ENCODE assay signal across 10 cellular contexts in genomic region chr22:20520093-20520511, GRCh38. TPM values are rescaled to one million over a fixed set of nuclear protein-coding genes. Genes with fewer than 3 reads are reported as not detected.
DNase-seq lines count a peak whose midpoint lies in the region; ATAC-seq and TF ChIP-seq lines count a peak whose summit lies in the region.
"Had no signal": no experiment of that assay in that cellular context is flagged by ENCODE, and none has a peak within 500 bp of the region (broad histone marks: within the 10 kb centered on the region; RNA-seq: fewer than 3 reads in every experiment).

No MANE protein-coding gene starts in this region.

- no peak overlapping the region for H3K4me3 ChIP-seq in dorsolateral prefrontal cortex
- H3K4me3 ChIP-seq: uterus had no signal

- peak overlapping the region; percentile 86 for H3K27ac Mint-ChIP-seq in activated CD8-positive, alpha-beta T cell treated with anti-CD3 and anti-CD28 coated beads, Interleukin-2, amount 10 ng/mL, durations not matched to agents 7 days and 5 days
- peak overlapping the region; percentile 80 for H3K27ac Mint-ChIP-seq in stimulated activated naive CD8-positive, alpha-beta T cell treated with anti-CD3 and anti-CD28 coated beads, Interleukin-15, Interleukin-2, amounts not matched to agents 100 ng/mL and 50 ng/mL, for 24 hours
- H3K27ac Mint-ChIP-seq: B cell had no signal

- peaks cover 81% of the 10 kb centered on the region for H3K4me1 Mint-ChIP-seq in activated T-cell treated with anti-CD3 and anti-CD28 coated beads, Interleukin-2, amount 50 U/mL, for 4 hours (ENCODE audit: low read depth)
- peaks cover 73% of the 10 kb centered on the region for H3K4me1 Mint-ChIP-seq in activated CD8-positive, alpha-beta T cell treated with anti-CD3 and anti-CD28 coated beads, Interleukin-2, amount 10 ng/mL, durations not matched to agents 7 days and 5 days (ENCODE audit: low read depth)
- peaks cover 83% of the 10 kb centered on the region for H3K4me1 Mint-ChIP-seq in stimulated activated naive CD8-positive, alpha-beta T cell treated with anti-CD3 and anti-CD28 coated beads, Interleukin-15, Interleukin-2, amounts not matched to agents 100 ng/mL and 50 ng/mL, for 24 hours (ENCODE audit: low read depth)

- H3K27me3 Mint-ChIP-seq in activated T-cell treated with anti-CD3 and anti-CD28 coated beads, Interleukin-2, amount 50 U/mL, for 4 hours (ENCODE audit: low read depth): no peaks in the 10 kb centered on the region
- H3K27me3 Mint-ChIP-seq in activated CD8-positive, alpha-beta T cell treated with anti-CD3 and anti-CD28 coated beads, Interleukin-2, amount 10 ng/mL, durations not matched to agents 7 days and 5 days (ENCODE audit: low read depth): no peaks in the 10 kb centered on the region
- no peaks in the 10 kb centered on the region for H3K27me3 Mint-ChIP-seq in stimulated activated naive CD8-positive, alpha-beta T cell treated with anti-CD3 and anti-CD28 coated beads, Interleukin-15, Interleukin-2, amounts not matched to agents 100 ng/mL and 50 ng/mL, for 24 hours
- H3K27me3 Mint-ChIP-seq: B cell had no signal

- POLR2A ChIA-PET in activated CD8-positive, alpha-beta T cell treated with anti-CD3 and anti-CD28 coated beads, Interleukin-2, amount 10 ng/mL, durations not matched to agents 7 days and 5 days (lab: Charles Lee): interaction anchor here (1.2 kb wide), 1 partner anchor 11 kb away, joined by 4 read pairs; no protein-coding TSS in a partner anchor

- H3K4me3 Mint-ChIP-seq in activated T-cell treated with anti-CD3 and anti-CD28 coated beads, Interleukin-2, amount 50 U/mL, for 4 hours: no peak overlapping the region
- no peak overlapping the region for H3K4me3 Mint-ChIP-seq in activated CD8-positive, alpha-beta T cell treated with anti-CD3 and anti-CD28 coated beads, Interleukin-2, amount 10 ng/mL, durations not matched to agents 7 days and 5 days
- peak overlapping the region; percentile 50 for H3K4me3 Mint-ChIP-seq in stimulated activated naive CD8-positive, alpha-beta T cell treated with anti-CD3 and anti-CD28 coated beads, Interleukin-15, Interleukin-2, amounts not matched to agents 100 ng/mL and 50 ng/mL, for 24 hours
- H3K4me3 Mint-ChIP-seq: B cell had no signal

- H3K27ac ChIP-seq in dorsolateral prefrontal cortex: peak overlapping the region in 6 of 59 donors; percentile 3 to 63 (median 36)

- no peaks in the 10 kb centered on the region for H3K27me3 ChIP-seq in dorsolateral prefrontal cortex
- H3K27me3 ChIP-seq: uterus had no signal

- H3K36me3 Mint-ChIP-seq in activated T-cell treated with anti-CD3 and anti-CD28 coated beads, Interleukin-2, amount 50 U/mL, for 4 hours (ENCODE audit: insufficient read depth): peaks cover 20% of the 10 kb centered on the region
- peaks cover 53% of the 10 kb centered on the region for H3K36me3 Mint-ChIP-seq in activated CD8-positive, alpha-beta T cell treated with anti-CD3 and anti-CD28 coated beads, Interleukin-2, amount 10 ng/mL, durations not matched to agents 7 days and 5 days (ENCODE audit: low read depth)
- peaks cover 56% of the 10 kb centered on the region for H3K36me3 Mint-ChIP-seq in stimulated activated naive CD8-positive, alpha-beta T cell treated with anti-CD3 and anti-CD28 coated beads, Interleukin-15, Interleukin-2, amounts not matched to agents 100 ng/mL and 50 ng/mL, for 24 hours (ENCODE audit: low read depth)

- peak; percentile 48 for DNase-seq in activated T-cell treated with anti-CD3 and anti-CD28 coated beads, Interleukin-2, amount 50 U/mL, for 4 hours
- no peak for DNase-seq in activated T-cell treated with anti-CD3 and anti-CD28 coated beads for 4 hours
- no peak for DNase-seq in activated CD8-positive, alpha-beta T cell treated with anti-CD3 and anti-CD28 coated beads, Interleukin-2, amount 10 ng/mL, durations not matched to agents 7 days and 5 days
- DNase-seq in foreskin melanocyte: peak; percentile 100
- no peak for DNase-seq in DMS53 treated with DMSO at 0.1 percent for 48 hours (lab: John Stamatoyannopoulos, UW; ENCODE audit: unreplicated experiment)
- DNase-seq in dorsolateral prefrontal cortex: no peak
- DNase-seq: uterus had no signal

- peak; percentile 79 to 81 for ATAC-seq in activated T-cell treated with anti-CD3 and anti-CD28 coated beads, Interleukin-2, amount 50 U/mL, for 4 hours
- no peak for ATAC-seq in activated CD8-positive, alpha-beta T cell treated with anti-CD3 and anti-CD28 coated beads, Interleukin-2, amount 10 ng/mL, durations not matched to agents 7 days and 5 days
- no peak for ATAC-seq in GM18907 (IDR thresholded peaks at IDR 0.05; ENCODE audit: unreplicated experiment)

- no peak for TF ChIP-seq CTCF in dorsolateral prefrontal cortex (IDR thresholded peaks at IDR 0.05 in 54 of 56, conservative IDR thresholded peaks at IDR 0.05 in 2 of 56; ENCODE audit: low read depth in 1 of 56, partially characterized antibody in 56 of 56)

- intact Hi-C loops in dorsolateral prefrontal cortex (cut with DNase I): no loop called here

- H3K9me3 Mint-ChIP-seq in activated T-cell treated with anti-CD3 and anti-CD28 coated beads, Interleukin-2, amount 50 U/mL, for 4 hours: no peaks in the 10 kb centered on the region
- H3K9me3 Mint-ChIP-seq in activated CD8-positive, alpha-beta T cell treated with anti-CD3 and anti-CD28 coated beads, Interleukin-2, amount 10 ng/mL, durations not matched to agents 7 days and 5 days (ENCODE audit: insufficient read depth): no peaks in the 10 kb centered on the region
- H3K9me3 Mint-ChIP-seq in stimulated activated naive CD8-positive, alpha-beta T cell treated with anti-CD3 and anti-CD28 coated beads, Interleukin-15, Interleukin-2, amounts not matched to agents 100 ng/mL and 50 ng/mL, for 24 hours: no peaks in the 10 kb centered on the region

- CTCF ChIA-PET in activated CD8-positive, alpha-beta T cell treated with anti-CD3 and anti-CD28 coated beads, Interleukin-2, amount 10 ng/mL, durations not matched to agents 7 days and 5 days (lab: Charles Lee): no interaction called here

RNA-seq across cellular contexts. Expression of gene MED15, which starts 12.7 kb away (rescaled TPM):
- total RNA-seq in activated T-cell treated with anti-CD3 and anti-CD28 coated beads, Interleukin-2, amount 50 U/mL, for 4 hours: 10 to 100 TPM; 83.2 to 90.5 (median 84.0) TPM
- total RNA-seq in activated CD8-positive, alpha-beta T cell treated with anti-CD3 and anti-CD28 coated beads, Interleukin-2, amount 10 ng/mL, durations not matched to agents 7 days and 5 days: 100 to 1,000 TPM; 155 to 161 TPM
- 100 to 1,000 TPM in 79 of 120 experiments, 10 to 100 TPM in 41; 83.5 to 133 (median 106) TPM for total RNA-seq in dorsolateral prefrontal cortex

RNA-seq across cellular contexts. Expression of gene KLHL22, which starts 24.5 kb away (rescaled TPM):
- 1 to 10 TPM; 4.6 to 5.8 (median 5.7) TPM for total RNA-seq in activated T-cell treated with anti-CD3 and anti-CD28 coated beads, Interleukin-2, amount 50 U/mL, for 4 hours
- 10 to 100 TPM; 29.2 to 30.1 TPM for total RNA-seq in activated CD8-positive, alpha-beta T cell treated with anti-CD3 and anti-CD28 coated beads, Interleukin-2, amount 10 ng/mL, durations not matched to agents 7 days and 5 days
- total RNA-seq in dorsolateral prefrontal cortex: 10 to 100 TPM; 37.2 to 75.3 (median 54.7) TPM

Comparison
In these comparisons a context has a peak if more than half of its experiments do, and no peak if none do; other contexts are left out.
1. DNase-seq: peak in activated T-cell treated with anti-CD3 and anti-CD28 coated beads, Interleukin-2, amount 50 U/mL, for 4 hours (single experiment) and foreskin melanocyte (single experiment); none in activated T-cell treated with anti-CD3 and anti-CD28 coated beads for 4 hours (single experiment), activated CD8-positive, alpha-beta T cell treated with anti-CD3 and anti-CD28 coated beads, Interleukin-2, amount 10 ng/mL, durations not matched to agents 7 days and 5 days (single experiment), DMS53 treated with DMSO at 0.1 percent for 48 hours (single experiment) and dorsolateral prefrontal cortex (0 of 10).
2. ATAC-seq: peak in activated T-cell treated with anti-CD3 and anti-CD28 coated beads, Interleukin-2, amount 50 U/mL, for 4 hours (2 of 2); none in activated CD8-positive, alpha-beta T cell treated with anti-CD3 and anti-CD28 coated beads, Interleukin-2, amount 10 ng/mL, durations not matched to agents 7 days and 5 days (single experiment) and GM18907 (single experiment).
3. RNA of gene KLHL22, which starts 24.5 kb away (total RNA-seq): 37.2 to 75.3 TPM in dorsolateral prefrontal cortex and 29.2 to 30.1 TPM in activated CD8-positive, alpha-beta T cell treated with anti-CD3 and anti-CD28 coated beads, Interleukin-2, amount 10 ng/mL, durations not matched to agents 7 days and 5 days; 4.6 to 5.8 TPM in activated T-cell treated with anti-CD3 and anti-CD28 coated beads, Interleukin-2, amount 50 U/mL, for 4 hours; every median in the first group is over 4 times any median in the second.